In genomic region chr17:78019367-78019975, GRCh38 we compare ENCODE assay signal across 8 cellular contexts.
A peak's percentile ranks its signal among the peaks of the same experiment; 100 is the strongest.
DNase-seq lines count a peak whose midpoint lies in the region; ATAC-seq and TF ChIP-seq lines count a peak whose summit lies in the region.

No MANE protein-coding gene starts in this region.

- H3K4me2 ChIP-seq in PC-3 (ENCODE audit: low read length) = no peak overlapping the region

- POLR2A ChIA-PET in PC-3 (lab: Charles Lee; ENCODE audit: unreplicated experiment) = no interaction called here

- H3K36me3 ChIP-seq in PC-3 (ENCODE audit: low read depth, low read length) (no peaks in the 10 kb centered on the region), psoas muscle (ENCODE audit: insufficient read depth in 1 of 2, low read depth in 1 of 2) (peaks cover 0 to 3% of the 10 kb centered on the region in 2 donors)

- BruUV-seq in PC-3 (replicated peaks; lab: Mats Ljungman, UMichigan) = no TSS peak

- no peaks in the 10 kb centered on the region for H3F3A ChIP-seq in PC-3 (ENCODE audit: low read length, unreplicated experiment)

- H3K27ac ChIP-seq in PC-3 (ENCODE audit: low read length) = no peak overlapping the region
- H3K27ac ChIP-seq in psoas muscle = peak overlapping the region; percentile 62

- H3K4me1 ChIP-seq in PC-3 (ENCODE audit: insufficient read depth, low read length) (no peaks in the 10 kb centered on the region), psoas muscle (peaks cover 21% of the 10 kb centered on the region)

- no peaks in the 10 kb centered on the region for H4K20me1 ChIP-seq in PC-3 (ENCODE audit: low read length)

- CTCF ChIA-PET in PC-3 (lab: Charles Lee) = interaction anchor here (0.6 to 3.1 kb wide), 5 partner anchors 21 to 232 kb away, joined by 3 to 16 read pairs (median 12); no protein-coding TSS in a partner anchor

- H3K9ac ChIP-seq in PC-3 (ENCODE audit: low read length) = no peak overlapping the region

- no peaks in the 10 kb centered on the region for H3K9me2 ChIP-seq in PC-3 (replicated peaks; ENCODE audit: low read length)

- intact Hi-C loops in PC-3 (cut with micrococcal nuclease) = loop anchor here (1.0 to 10.0 kb wide), 4 partner anchors 66 to 285 kb away; no protein-coding TSS in a partner anchor
- intact Hi-C loops in psoas muscle (cut with DNase I) = loop anchor here in 1 of 2 donors (5.0 kb wide), 2 partner anchors 53 to 93 kb away; no protein-coding TSS in a partner anchor

- H2AFZ ChIP-seq in PC-3 (ENCODE audit: low read length) = no peak overlapping the region

- DNase-seq in AML-193 (lab: John Stamatoyannopoulos, UW) (peak; percentile 57 to 60), PC-3 (peak; percentile 73), epithelial cell of esophagus (ENCODE audit: low read depth) (peak; percentile 57), psoas muscle (no peak), ecto neural progenitor cell (ENCODE audit: low spot score) (no peak)

- H3K27me3 ChIP-seq in PC-3 (ENCODE audit: low read length) = 0 out of 2 replicates have a peak, but pooled peaks cover 3% of the 10 kb centered on the region
- H3K27me3 ChIP-seq in psoas muscle (ENCODE audit: insufficient read depth in 3 of 3, low read length in 2 of 3) = no peaks in the 10 kb centered on the region

- H3K9me3 ChIP-seq in PC-3 (ENCODE audit: low read length) (no peaks in the 10 kb centered on the region), psoas muscle (no peaks in the 10 kb centered on the region)

- H3K79me2 ChIP-seq in PC-3 (ENCODE audit: low read length) = no peaks in the 10 kb centered on the region

- ATAC-seq in PC-3 (peak; percentile 59; the same call in 1 of the 2 replicates), psoas muscle (peak in 2 of 4 donors; percentile 41 to 65), HG03442 (IDR thresholded peaks at IDR 0.05; ENCODE audit: unreplicated experiment) (no peak), HG03025 (IDR thresholded peaks at IDR 0.05; ENCODE audit: low FRiP score, unreplicated experiment) (no peak)

- H3K4me3 ChIP-seq in PC-3 (ENCODE audit: low read length) = no peak overlapping the region
- H3K4me3 ChIP-seq in epithelial cell of esophagus (ENCODE audit: low read length) = no peak overlapping the region
- no peak overlapping the region for H3K4me3 ChIP-seq in psoas muscle

- TF ChIP-seq CTCF in GM12874 (IDR thresholded peaks at IDR 0.05; ENCODE audit: insufficient read depth, low read depth, low read length) (0 out of 2 replicates have a peak, but pooled peaks have one; percentile 10), PC-3 (conservative IDR thresholded peaks at IDR 0.05; ENCODE audit: low read depth, low read length) (peak; percentile 80), epithelial cell of esophagus (IDR thresholded peaks at IDR 0.05; ENCODE audit: insufficient read depth, low read depth, low read length, missing control alignments) (peak; percentile 48), psoas muscle (IDR thresholded peaks at IDR 0.05) (peak; percentile 71)

Comparison
In these comparisons a context has a peak if more than half of its experiments do, and no peak if none do; other contexts are left out.
1. DNase-seq: peak in AML-193 (2 of 2), PC-3 (single experiment) and epithelial cell of esophagus (single experiment); none in psoas muscle (0 of 2) and ecto neural progenitor cell (single experiment).
2. CTCF ChIP-seq: peak in every context shown above with its lines; median percentile 80 in PC-3; 71 in psoas muscle; 48 in epithelial cell of esophagus; 10 in GM12874.